In the genomic region with DNA sequence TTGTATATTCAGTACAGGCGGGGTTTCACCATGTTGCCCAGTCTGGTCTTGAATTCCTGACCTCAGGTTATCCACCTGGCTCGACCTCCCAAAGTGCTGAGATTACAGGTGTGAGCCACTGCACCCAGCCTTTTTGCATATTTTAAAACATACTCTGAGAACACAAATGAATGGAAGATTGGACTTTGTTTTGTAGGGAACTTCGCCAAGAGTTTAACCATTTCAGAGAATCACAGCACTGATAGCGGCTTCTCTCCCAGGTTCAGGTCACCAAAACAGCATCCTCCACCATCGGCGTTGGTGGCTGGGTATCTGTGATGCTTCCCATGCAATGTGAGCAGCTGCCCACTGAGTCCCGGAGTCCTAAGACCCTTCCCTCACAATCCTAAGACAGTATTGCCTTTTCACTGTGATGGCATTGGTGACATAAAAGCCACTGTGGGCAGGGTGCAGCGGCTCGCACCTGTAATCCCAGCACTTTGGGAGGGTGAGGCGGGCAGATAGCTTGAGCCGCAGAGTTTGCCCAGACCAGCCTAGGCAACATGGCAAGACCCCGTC, we compare ENCODE assay signal across 23 cellular contexts.
"Had no signal": no experiment of that assay in that cellular context is flagged by ENCODE, and none has a peak within 500 bp of the region (broad histone marks: within the 10 kb centered on the region; RNA-seq: fewer than 3 reads in every experiment).

No MANE protein-coding gene starts in this region.

- H3K4me3 ChIP-seq: colonic mucosa, heart left ventricle, left lung, lower lobe of right lung, neural progenitor cell, ovary, tibial artery, upper lobe of right lung had no signal

- H3K9me3 Mint-ChIP-seq: memory B cell; mesothelial cell of epicardium; natural killer cell treated with Interleukin-12 subunit alpha and Interleukin-12 subunit beta and Interleukin-15 and Interleukin-18, amount 100 ng/mL, for 72 hours; neural progenitor cell; stimulated activated memory B cell treated with anti-CD40 and anti-IgM and Interleukin-4, amounts not matched to agents 10 μg/mL and 1 μg/mL and 100 μg/mL, for 72 hours; stimulated activated naive CD8-positive, alpha-beta T cell treated with anti-CD3 and anti-CD28 coated beads, Interleukin-15, Interleukin-2, amounts not matched to agents 100 ng/mL and 50 ng/mL, for 24 hours had no signal

- H3K27me3 ChIP-seq: colonic mucosa, heart left ventricle, left lung, ovary, tibial artery, upper lobe of right lung had no signal

- H3K36me3 ChIP-seq: colonic mucosa, heart left ventricle, left lung, lower lobe of right lung, neural progenitor cell, ovary, tibial artery, upper lobe of right lung had no signal

- H3K4me1 ChIP-seq: colonic mucosa had no signal

- H3K27ac Mint-ChIP-seq: memory B cell; mesothelial cell of epicardium; natural killer cell treated with Interleukin-12 subunit alpha and Interleukin-12 subunit beta and Interleukin-15 and Interleukin-18, amount 100 ng/mL, for 72 hours; neural progenitor cell; progenitor cell of endocrine pancreas; stimulated activated memory B cell treated with anti-CD40 and anti-IgM and Interleukin-4, amounts not matched to agents 10 μg/mL and 1 μg/mL and 100 μg/mL, for 72 hours; stimulated activated naive CD8-positive, alpha-beta T cell treated with anti-CD3 and anti-CD28 coated beads, Interleukin-15, Interleukin-2, amounts not matched to agents 100 ng/mL and 50 ng/mL, for 24 hours had no signal

- H3K36me3 Mint-ChIP-seq: memory B cell; mesothelial cell of epicardium; natural killer cell treated with Interleukin-12 subunit alpha and Interleukin-12 subunit beta and Interleukin-15 and Interleukin-18, amount 100 ng/mL, for 72 hours; neural progenitor cell; stimulated activated memory B cell treated with anti-CD40 and anti-IgM and Interleukin-4, amounts not matched to agents 10 μg/mL and 1 μg/mL and 100 μg/mL, for 72 hours had no signal

- H3K4me3 Mint-ChIP-seq: memory B cell; mesothelial cell of epicardium; natural killer cell treated with Interleukin-12 subunit alpha and Interleukin-12 subunit beta and Interleukin-15 and Interleukin-18, amount 100 ng/mL, for 72 hours; neural progenitor cell; stimulated activated memory B cell treated with anti-CD40 and anti-IgM and Interleukin-4, amounts not matched to agents 10 μg/mL and 1 μg/mL and 100 μg/mL, for 72 hours; stimulated activated naive CD8-positive, alpha-beta T cell treated with anti-CD3 and anti-CD28 coated beads, Interleukin-15, Interleukin-2, amounts not matched to agents 100 ng/mL and 50 ng/mL, for 24 hours had no signal

- H3K9me3 ChIP-seq: colonic mucosa, left lung, lower lobe of right lung, ovary, tibial artery, upper lobe of right lung had no signal

- H3K4me2 ChIP-seq: neural progenitor cell had no signal

- ATAC-seq: heart left ventricle; left lung; lower lobe of right lung; natural killer cell treated with Interleukin-12 subunit alpha and Interleukin-12 subunit beta and Interleukin-15 and Interleukin-18, amount 100 ng/mL, for 72 hours; right cardiac atrium; stimulated activated memory B cell treated with anti-CD40 and anti-IgM and Interleukin-4, amounts not matched to agents 10 μg/mL and 1 μg/mL and 100 μg/mL, for 72 hours; upper lobe of right lung had no signal

- DNase-seq: colonic mucosa; effector CD4-positive, alpha-beta T cell; foreskin melanocyte; hippocampal formation; kidney glomerular epithelial cell; lower lobe of right lung; nucleus accumbens; stimulated activated CD4-positive, alpha-beta T cell treated with anti-CD3 and anti-CD28 coated beads, Interleukin-15, amount 100 ng/mL, for 24 hours; stimulated activated CD4-positive, alpha-beta T cell treated with anti-CD3 and anti-CD28 coated beads, Interleukin-1b, Interleukin-23, amount 100 ng/mL, for 48 hours; stimulated activated CD4-positive, alpha-beta T cell treated with anti-CD3 and anti-CD28 coated beads, Interleukin-4, amount 100 ng/mL, for 24 hours; tibial artery; upper lobe of right lung had no signal

- H3K27me3 Mint-ChIP-seq: memory B cell; stimulated activated memory B cell treated with anti-CD40 and anti-IgM and Interleukin-4, amounts not matched to agents 10 μg/mL and 1 μg/mL and 100 μg/mL, for 72 hours; stimulated activated naive CD8-positive, alpha-beta T cell treated with anti-CD3 and anti-CD28 coated beads, Interleukin-15, Interleukin-2, amounts not matched to agents 100 ng/mL and 50 ng/mL, for 24 hours had no signal

- H3K9ac ChIP-seq: neural progenitor cell had no signal

- H2AFZ ChIP-seq: neural progenitor cell had no signal

- H3K27ac ChIP-seq: colonic mucosa, lower lobe of right lung, neural progenitor cell, ovary, tibial artery, upper lobe of right lung had no signal
